Comparison of ENCODE assay signal across 8 cellular contexts in the genomic region with DNA sequence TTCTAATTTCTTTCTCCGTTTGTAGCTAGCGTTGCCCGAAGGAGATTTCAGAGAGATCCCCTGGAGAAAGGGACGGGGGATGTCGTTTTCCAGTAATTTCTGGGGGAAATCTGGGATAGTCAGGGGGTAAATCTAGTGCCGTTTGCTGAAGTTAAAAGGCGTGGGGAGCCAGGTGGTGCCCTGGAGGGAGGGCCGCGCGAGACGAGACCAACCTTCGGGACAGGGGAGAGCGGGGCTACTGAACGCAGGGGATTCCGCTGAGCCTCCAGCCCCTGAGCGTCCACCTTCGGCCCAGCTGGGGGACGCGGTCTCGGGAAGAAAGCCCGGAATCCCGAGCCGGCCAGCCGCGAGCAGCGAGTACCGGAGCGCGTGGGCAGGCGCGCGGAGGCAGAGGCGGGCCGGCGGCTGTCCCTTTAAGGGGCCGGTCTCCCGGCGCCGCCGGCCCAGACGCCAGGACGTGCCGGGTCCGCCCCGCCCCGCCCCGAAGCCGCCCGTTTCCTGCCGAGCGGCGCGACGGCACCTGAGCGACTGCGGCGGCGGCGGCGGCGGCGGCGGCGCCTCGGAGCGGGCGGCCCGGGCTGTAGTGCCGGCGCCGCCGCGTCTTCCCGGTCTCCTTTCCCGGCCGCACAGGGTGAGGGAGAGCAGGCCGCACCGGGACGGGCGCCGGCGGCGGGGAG. TPM values are rescaled to one million over a fixed set of nuclear protein-coding genes. Genes with fewer than 3 reads are reported as not detected.
DNase-seq lines count a peak whose midpoint lies in the region; ATAC-seq and TF ChIP-seq lines count a peak whose summit lies in the region.

A gene with protein sequence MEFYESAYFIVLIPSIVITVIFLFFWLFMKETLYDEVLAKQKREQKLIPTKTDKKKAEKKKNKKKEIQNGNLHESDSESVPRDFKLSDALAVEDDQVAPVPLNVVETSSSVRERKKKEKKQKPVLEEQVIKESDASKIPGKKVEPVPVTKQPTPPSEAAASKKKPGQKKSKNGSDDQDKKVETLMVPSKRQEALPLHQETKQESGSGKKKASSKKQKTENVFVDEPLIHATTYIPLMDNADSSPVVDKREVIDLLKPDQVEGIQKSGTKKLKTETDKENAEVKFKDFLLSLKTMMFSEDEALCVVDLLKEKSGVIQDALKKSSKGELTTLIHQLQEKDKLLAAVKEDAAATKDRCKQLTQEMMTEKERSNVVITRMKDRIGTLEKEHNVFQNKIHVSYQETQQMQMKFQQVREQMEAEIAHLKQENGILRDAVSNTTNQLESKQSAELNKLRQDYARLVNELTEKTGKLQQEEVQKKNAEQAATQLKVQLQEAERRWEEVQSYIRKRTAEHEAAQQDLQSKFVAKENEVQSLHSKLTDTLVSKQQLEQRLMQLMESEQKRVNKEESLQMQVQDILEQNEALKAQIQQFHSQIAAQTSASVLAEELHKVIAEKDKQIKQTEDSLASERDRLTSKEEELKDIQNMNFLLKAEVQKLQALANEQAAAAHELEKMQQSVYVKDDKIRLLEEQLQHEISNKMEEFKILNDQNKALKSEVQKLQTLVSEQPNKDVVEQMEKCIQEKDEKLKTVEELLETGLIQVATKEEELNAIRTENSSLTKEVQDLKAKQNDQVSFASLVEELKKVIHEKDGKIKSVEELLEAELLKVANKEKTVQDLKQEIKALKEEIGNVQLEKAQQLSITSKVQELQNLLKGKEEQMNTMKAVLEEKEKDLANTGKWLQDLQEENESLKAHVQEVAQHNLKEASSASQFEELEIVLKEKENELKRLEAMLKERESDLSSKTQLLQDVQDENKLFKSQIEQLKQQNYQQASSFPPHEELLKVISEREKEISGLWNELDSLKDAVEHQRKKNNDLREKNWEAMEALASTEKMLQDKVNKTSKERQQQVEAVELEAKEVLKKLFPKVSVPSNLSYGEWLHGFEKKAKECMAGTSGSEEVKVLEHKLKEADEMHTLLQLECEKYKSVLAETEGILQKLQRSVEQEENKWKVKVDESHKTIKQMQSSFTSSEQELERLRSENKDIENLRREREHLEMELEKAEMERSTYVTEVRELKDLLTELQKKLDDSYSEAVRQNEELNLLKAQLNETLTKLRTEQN (N-terminal part only) (plus strand): TSS at position 484 of the 677 bp plus-strand sequence. CDS start 31,842 bp downstream, outside the sequence.

- DNase-seq in DMS153 (lab: John Stamatoyannopoulos, UW) (peak; percentile 66), IMR-90 (peak; percentile 71), RPMI8226 (peak; percentile 84), fibroblast of lung (ENCODE audit: low read depth in 2 of 2) (peak; percentile 76 to 82)
- peak; percentile 82 for DNase-seq in activated T-helper 1 cell treated with anti-CD3 and anti-CD28 coated beads, Interleukin-12 subunit alpha, Interleukin-12 subunit beta, Interleukin-2, Interleukin-4 antibody, amounts not matched to agents 30 ng/mL and 10 ng/mL and 1 ng/mL, durations not matched to agents 14 hours and 24 hours and 36 hours (ENCODE audit: low spot score)
- DNase-seq in naive thymus-derived CD8-positive, alpha-beta T cell: peak; percentile 73 to 88 (median 82)
- DNase-seq in stimulated activated naive CD4-positive, alpha-beta T cell (lab: John Stamatoyannopoulos, UW): peak; percentile 66 to 91 (median 75)

- in situ Hi-C loops in IMR-90 (cut with MboI; ENCODE audit: low sequenced_read_pairs): no loop called here

- peak within 1 kb of the TSS; percentile 92 for H3K27ac Mint-ChIP-seq in activated T-helper 1 cell treated with anti-CD3 and anti-CD28 coated beads, Interleukin-12 subunit alpha, Interleukin-12 subunit beta, Interleukin-2, Interleukin-4 antibody, amounts not matched to agents 30 ng/mL and 10 ng/mL and 1 ng/mL, durations not matched to agents 14 hours and 24 hours and 36 hours
- peak within 1 kb of the TSS; percentile 86 to 96 (median 94) for H3K27ac Mint-ChIP-seq in naive thymus-derived CD8-positive, alpha-beta T cell

- H2AK9ac ChIP-seq in IMR-90 (replicated peaks; ENCODE audit: low read depth, low read length, poor library complexity): peak within 1 kb of the TSS; percentile 89

- H3K27me3 Mint-ChIP-seq in activated T-helper 1 cell treated with anti-CD3 and anti-CD28 coated beads, Interleukin-12 subunit alpha, Interleukin-12 subunit beta, Interleukin-2, Interleukin-4 antibody, amounts not matched to agents 30 ng/mL and 10 ng/mL and 1 ng/mL, durations not matched to agents 14 hours and 24 hours and 36 hours (ENCODE audit: insufficient read depth): no peaks in the 10 kb centered on the region
- no peaks in the 10 kb centered on the region for H3K27me3 Mint-ChIP-seq in naive thymus-derived CD8-positive, alpha-beta T cell

- peak; percentile 18; the same call in 1 of the 2 replicates for TF ChIP-seq POLR2A in IMR-90 (IDR thresholded peaks at IDR 0.05; ENCODE audit: low read depth, low read length)

- WGBS in IMR-90 (ENCODE audit: extremely low coverage in 2 of 2, insufficient read length in 1 of 2), 2 experiments: 1% methylated on average over 57 of the region's 83 CpGs; no CpG with 5 or more reads in 1 of the 2 experiments

- intact Hi-C loops in IMR-90 (cut with micrococcal nuclease): loop anchor here (2.0 kb wide), 1 partner anchor 133 kb away; no protein-coding TSS in a partner anchor
- intact Hi-C loops in activated T-helper 1 cell treated with anti-CD3 and anti-CD28 coated beads, Interleukin-12 subunit alpha, Interleukin-12 subunit beta, Interleukin-2, Interleukin-4 antibody, amounts not matched to agents 30 ng/mL and 10 ng/mL and 1 ng/mL, durations not matched to agents 14 hours and 24 hours and 36 hours (cut with micrococcal nuclease): loop anchor here (1.0 to 5.0 kb wide), 9 partner anchors 47 to 1811 kb away; a partner anchor contains a TSS

- H3K36me3 ChIP-seq in IMR-90 (ENCODE audit: control insufficient read depth, insufficient read depth, low read length) (no peaks in the 10 kb centered on the region), fibroblast of lung (ENCODE audit: control insufficient read depth, insufficient read depth, low read length) (no peaks in the 10 kb centered on the region)

- no peak within 1 kb of the TSS for H2BK20ac ChIP-seq in IMR-90 (ENCODE audit: low read depth, low read length)

- H4K91ac ChIP-seq in IMR-90 (ENCODE audit: insufficient read depth, low read depth, low read length): peak within 1 kb of the TSS; percentile 54

- peak within 1 kb of the TSS; percentile 95 for H4K5ac ChIP-seq in IMR-90 (ENCODE audit: low read depth, low read length)

- peak within 1 kb of the TSS; percentile 85 for H2BK120ac ChIP-seq in IMR-90 (ENCODE audit: low read depth, low read length)

- peak within 1 kb of the TSS; percentile 95 for H3K23ac ChIP-seq in IMR-90 (ENCODE audit: low read depth, low read length)

- peak within 1 kb of the TSS; percentile 91 for H2BK5ac ChIP-seq in IMR-90 (ENCODE audit: low read depth, low read length, poor library complexity, severe bottlenecking)

- H2AFZ ChIP-seq in IMR-90 (replicated peaks; ENCODE audit: low read length, poor library complexity) (peak within 1 kb of the TSS; percentile 97), fibroblast of lung (ENCODE audit: low read length) (peak within 1 kb of the TSS; percentile 89)

- H3K27ac ChIP-seq in IMR-90 (ENCODE audit: insufficient read depth, low read length) (peak within 1 kb of the TSS; percentile 97), fibroblast of lung (ENCODE audit: insufficient read depth, low read length) (peak within 1 kb of the TSS; percentile 90)

- no peak for TF ChIP-seq CTCF in IMR-90 (conservative IDR thresholded peaks at IDR 0.05; ENCODE audit: low read depth, low read length)
- no peak for TF ChIP-seq CTCF in fibroblast of lung (conservative IDR thresholded peaks at IDR 0.05 in 1 of 2, IDR thresholded peaks at IDR 0.05 in 1 of 2; ENCODE audit: low read depth in 1 of 2, low read length in 2 of 2)

- peaks cover 4% of the 10 kb centered on the region for H3K36me3 Mint-ChIP-seq in activated T-helper 1 cell treated with anti-CD3 and anti-CD28 coated beads, Interleukin-12 subunit alpha, Interleukin-12 subunit beta, Interleukin-2, Interleukin-4 antibody, amounts not matched to agents 30 ng/mL and 10 ng/mL and 1 ng/mL, durations not matched to agents 14 hours and 24 hours and 36 hours (ENCODE audit: low read depth)
- H3K36me3 Mint-ChIP-seq in naive thymus-derived CD8-positive, alpha-beta T cell: no peaks in the 10 kb centered on the region

- H3K9ac ChIP-seq in IMR-90 (ENCODE audit: low read depth, low read length) (peak within 1 kb of the TSS; percentile 96), fibroblast of lung (ENCODE audit: insufficient read depth, low read length) (peak within 1 kb of the TSS; percentile 80)

- dilution Hi-C loops in IMR-90 (cut with HindIII; ENCODE audit: low sequenced_read_pairs, unreplicated experiment): no loop called here

- H3K56ac ChIP-seq in IMR-90 (ENCODE audit: extremely low read depth, insufficient read depth, low read length): peak within 1 kb of the TSS; percentile 81

- H3K79me1 ChIP-seq in IMR-90 (ENCODE audit: low read depth in 1 of 2, low read length in 2 of 2): peaks cover 5 to 42% of the 10 kb centered on the region in 2 experiments

- peak within 1 kb of the TSS; percentile 85 for H3K14ac ChIP-seq in IMR-90 (replicated peaks; ENCODE audit: low read depth, low read length)

- peak within 1 kb of the TSS; percentile 93 for H3K4me3 Mint-ChIP-seq in activated T-helper 1 cell treated with anti-CD3 and anti-CD28 coated beads, Interleukin-12 subunit alpha, Interleukin-12 subunit beta, Interleukin-2, Interleukin-4 antibody, amounts not matched to agents 30 ng/mL and 10 ng/mL and 1 ng/mL, durations not matched to agents 14 hours and 24 hours and 36 hours
- H3K4me3 Mint-ChIP-seq in naive thymus-derived CD8-positive, alpha-beta T cell: peak within 1 kb of the TSS; percentile 91 to 97 (median 94)

- H3K9me3 ChIP-seq in IMR-90 (ENCODE audit: control insufficient read depth, insufficient read depth, low read length) (no peaks in the 10 kb centered on the region), fibroblast of lung (ENCODE audit: control insufficient read depth, insufficient read depth, low read depth, low read length) (no peaks in the 10 kb centered on the region)

- H3K9me3 Mint-ChIP-seq in activated T-helper 1 cell treated with anti-CD3 and anti-CD28 coated beads, Interleukin-12 subunit alpha, Interleukin-12 subunit beta, Interleukin-2, Interleukin-4 antibody, amounts not matched to agents 30 ng/mL and 10 ng/mL and 1 ng/mL, durations not matched to agents 14 hours and 24 hours and 36 hours: no peaks in the 10 kb centered on the region
- H3K9me3 Mint-ChIP-seq in naive thymus-derived CD8-positive, alpha-beta T cell: no peaks in the 10 kb centered on the region

- peak within 1 kb of the TSS; percentile 21 to 77 for H4K8ac ChIP-seq in IMR-90 (ENCODE audit: low read depth in 2 of 2, low read length in 2 of 2)

- H3K9me1 ChIP-seq in IMR-90 (ENCODE audit: insufficient read depth, low read length): peaks cover 15% of the 10 kb centered on the region

- H2BK15ac ChIP-seq in IMR-90 (ENCODE audit: low read depth, low read length): peak within 1 kb of the TSS; percentile 73; the same call in 1 of the 3 replicates

- ATAC-seq in GM21526 (IDR thresholded peaks at IDR 0.05; ENCODE audit: low FRiP score, unreplicated experiment) (peak; percentile 67), IMR-90 (ENCODE audit: low read depth) (peak; percentile 90)
- peak; percentile 87 to 88 for ATAC-seq in naive thymus-derived CD8-positive, alpha-beta T cell

- no peak for TF ChIP-seq RAD21 in IMR-90 (IDR thresholded peaks at IDR 0.05; ENCODE audit: low read length)

- H3K4ac ChIP-seq in IMR-90 (ENCODE audit: low read depth, low read length): peak within 1 kb of the TSS; percentile 48

- peak within 1 kb of the TSS; percentile 45 for H2AK5ac ChIP-seq in IMR-90 (ENCODE audit: low read depth, low read length)

- H3K4me1 Mint-ChIP-seq in activated T-helper 1 cell treated with anti-CD3 and anti-CD28 coated beads, Interleukin-12 subunit alpha, Interleukin-12 subunit beta, Interleukin-2, Interleukin-4 antibody, amounts not matched to agents 30 ng/mL and 10 ng/mL and 1 ng/mL, durations not matched to agents 14 hours and 24 hours and 36 hours (ENCODE audit: low read depth): peaks cover 29% of the 10 kb centered on the region
- H3K4me1 Mint-ChIP-seq in naive thymus-derived CD8-positive, alpha-beta T cell: peaks cover 7 to 26% (median 16%) of the 10 kb centered on the region in 4 donors

- POLR2A ChIA-PET in IMR-90 (lab: Charles Lee; ENCODE audit: unreplicated experiment): interaction anchor here (0.7 kb wide), 1 partner anchor 22 kb away, joined by 4 read pairs; no protein-coding TSS in a partner anchor
- POLR2A ChIA-PET in naive thymus-derived CD8-positive, alpha-beta T cell (lab: Charles Lee): interaction anchor here (0.8 to 1.3 kb wide), 3 partner anchors 45 to 1001 kb away, joined by 3 read pairs; no protein-coding TSS in a partner anchor

- H3K4me3 ChIP-seq in IMR-90 (ENCODE audit: insufficient read depth, low read depth, low read length) (peak within 1 kb of the TSS; percentile 98), fibroblast of lung (replicated peaks in 1 of 4; ENCODE audit: control extremely low read depth in 1 of 4, insufficient read depth in 1 of 4, low read depth in 3 of 4, low read length in 4 of 4) (peak within 1 kb of the TSS; percentile 80 to 89 (median 84))

- no TSS peak for BruUV-seq in IMR-90 (replicated peaks; lab: Mats Ljungman, UMichigan)

- no peaks in the 10 kb centered on the region for H3K27me3 ChIP-seq in IMR-90 (ENCODE audit: control insufficient read depth, insufficient read depth, low read length)
- H3K27me3 ChIP-seq in fibroblast of lung (ENCODE audit: control insufficient read depth, insufficient read depth, low read length): no peaks in the 10 kb centered on the region

- H3K79me2 ChIP-seq in fibroblast of lung (ENCODE audit: control insufficient read depth, insufficient read depth, low read length): peaks cover 44% of the 10 kb centered on the region

- peaks cover 11% of the 10 kb centered on the region for H3K4me1 ChIP-seq in IMR-90 (ENCODE audit: control insufficient read depth, insufficient read depth, low read length)
- H3K4me1 ChIP-seq in fibroblast of lung (ENCODE audit: control insufficient read depth, extremely low read depth, insufficient read depth, low read length): peaks cover 7% of the 10 kb centered on the region

- H4K20me1 ChIP-seq in IMR-90 (ENCODE audit: insufficient read depth, low read length) (peaks cover 36% of the 10 kb centered on the region), fibroblast of lung (ENCODE audit: control insufficient read depth, extremely low read depth, insufficient read depth, low read length) (no peaks in the 10 kb centered on the region)

- peak within 1 kb of the TSS; percentile 83 for H3K18ac ChIP-seq in IMR-90 (ENCODE audit: low read depth, low read length)

- H3K4me2 ChIP-seq in IMR-90 (ENCODE audit: low read depth, low read length): peak within 1 kb of the TSS; percentile 98
- H3K4me2 ChIP-seq in fibroblast of lung (ENCODE audit: extremely low read depth, insufficient read depth, low read length): peak within 1 kb of the TSS; percentile 96

- CTCF ChIA-PET in IMR-90 (lab: Yijun Ruan, JAX): no interaction called here

RNA-seq across cellular contexts. Expression of the gene that starts here (rescaled TPM):
- total RNA-seq in IMR-90 (2012; rRNA removed): 57.2 and 149 TPM in 2 replicates
- 36.9 and 42.1 TPM in 2 replicates for polyA plus RNA-seq in IMR-90 (2012; rRNA removed)
- 3.5 and 4.0 TPM in 2 replicates for polyA plus RNA-seq in IMR-90 (2012; cell fraction: cytosol; rRNA removed)
- polyA plus RNA-seq in IMR-90 (2012; cell fraction: nucleus; rRNA removed; ENCODE audit: low replicate concordance): 3.2 and 30.4 TPM in 2 replicates
- total RNA-seq in activated T-helper 1 cell treated with anti-CD3 and anti-CD28 coated beads, Interleukin-12 subunit alpha, Interleukin-12 subunit beta, Interleukin-2, Interleukin-4 antibody, amounts not matched to agents 30 ng/mL and 10 ng/mL and 1 ng/mL, durations not matched to agents 14 hours and 24 hours and 36 hours: 123 and 135 TPM in 2 replicates
- total RNA-seq in fibroblast of lung: 157 and 164 TPM in 2 replicates
- polyA plus RNA-seq in fibroblast of lung: 90.7 and 126 TPM in 2 replicates
- 78.2 and 102 TPM in 2 replicates for polyA plus RNA-seq in fibroblast of lung (2012)
- polyA minus RNA-seq in fibroblast of lung (ENCODE audit: low replicate concordance): 0.56 and 7.3 TPM in 2 replicates
- total RNA-seq in naive thymus-derived CD8-positive, alpha-beta T cell: 100 to 1,000 TPM; 131 to 142 TPM
- 10 to 100 TPM; 16.1 to 30.1 (median 17.0) TPM for polyA plus RNA-seq in naive thymus-derived CD8-positive, alpha-beta T cell

Comparison
In these comparisons a context has a peak if more than half of its experiments do, and no peak if none do; other contexts are left out.
1. Peak in every context shown above with its lines: DNase-seq, ATAC-seq, H3K4me3 ChIP-seq and H3K27ac ChIP-seq.